ENCODE assay signal across 9 cellular contexts in genomic region chr7:126803060-126803665, GRCh38.
DNase-seq lines count a peak whose midpoint lies in the region; ATAC-seq and TF ChIP-seq lines count a peak whose summit lies in the region.
"Had no signal": no experiment of that assay in that cellular context is flagged by ENCODE, and none has a peak within 500 bp of the region (broad histone marks: within the 10 kb centered on the region; RNA-seq: fewer than 3 reads in every experiment).

No MANE protein-coding gene starts in this region.

- no peaks in the 10 kb centered on the region for H3K9me3 ChIP-seq in uterus

- no peaks in the 10 kb centered on the region for H3K9me3 Mint-ChIP-seq in activated CD4-positive, alpha-beta T cell treated with anti-CD3 and anti-CD28 coated beads, Interleukin-2, amount 10 ng/mL, durations not matched to agents 7 days and 5 days
- H3K9me3 Mint-ChIP-seq: central memory CD8-positive, alpha-beta T cell had no signal

- DNase-seq in Daoy (ENCODE audit: low read depth) (peak; percentile 58), NCI-H2196 treated with DMSO at 0.1 percent for 48 hours (lab: John Stamatoyannopoulos, UW; ENCODE audit: unreplicated experiment) (peak; percentile 44), germinal center (ENCODE audit: low spot score) (peak; percentile 34), putamen (ENCODE audit: low spot score) (peak; percentile 49), uterus (no peak)
- peak; percentile 62 for DNase-seq in activated CD4-positive, alpha-beta T cell treated with anti-CD3 and anti-CD28 coated beads, Interleukin-2, amount 10 ng/mL, durations not matched to agents 7 days and 5 days

- no peak for TF ChIP-seq POLR2A in uterus (IDR thresholded peaks at IDR 0.05)

- TF ChIP-seq CTCF in uterus (IDR thresholded peaks at IDR 0.05), result peak in 1 of 4 experiments; percentile 19

- intact Hi-C loops in uterus (cut with DNase I; ENCODE audit: low total_unique reads), result no loop called here

- no peak overlapping the region for H3K27ac ChIP-seq in uterus

- CTCF ChIA-PET in activated CD4-positive, alpha-beta T cell treated with anti-CD3 and anti-CD28 coated beads, Interleukin-2, amount 10 ng/mL, durations not matched to agents 7 days and 5 days (lab: Charles Lee), result no interaction called here

- H3K27ac Mint-ChIP-seq in activated CD4-positive, alpha-beta T cell treated with anti-CD3 and anti-CD28 coated beads, Interleukin-2, amount 10 ng/mL, durations not matched to agents 7 days and 5 days, result no peak overlapping the region

- POLR2A ChIA-PET in activated CD4-positive, alpha-beta T cell treated with anti-CD3 and anti-CD28 coated beads, Interleukin-2, amount 10 ng/mL, durations not matched to agents 7 days and 5 days (lab: Charles Lee), result no interaction called here

- no peak overlapping the region for H3K4me3 Mint-ChIP-seq in activated CD4-positive, alpha-beta T cell treated with anti-CD3 and anti-CD28 coated beads, Interleukin-2, amount 10 ng/mL, durations not matched to agents 7 days and 5 days
- H3K4me3 Mint-ChIP-seq: central memory CD8-positive, alpha-beta T cell had no signal

- no peaks in the 10 kb centered on the region for H3K27me3 ChIP-seq in uterus

- H3K4me1 Mint-ChIP-seq in activated CD4-positive, alpha-beta T cell treated with anti-CD3 and anti-CD28 coated beads, Interleukin-2, amount 10 ng/mL, durations not matched to agents 7 days and 5 days, result no peaks in the 10 kb centered on the region
- H3K4me1 Mint-ChIP-seq: central memory CD8-positive, alpha-beta T cell had no signal

- H3K36me3 ChIP-seq in uterus, result no peaks in the 10 kb centered on the region

- H3K27me3 Mint-ChIP-seq in activated CD4-positive, alpha-beta T cell treated with anti-CD3 and anti-CD28 coated beads, Interleukin-2, amount 10 ng/mL, durations not matched to agents 7 days and 5 days, result no peaks in the 10 kb centered on the region
- H3K27me3 Mint-ChIP-seq: central memory CD8-positive, alpha-beta T cell had no signal

- H3K4me1 ChIP-seq in uterus, result no peaks in the 10 kb centered on the region

- H3K4me3 ChIP-seq in uterus, result no peak overlapping the region

- no peaks in the 10 kb centered on the region for H3K36me3 Mint-ChIP-seq in activated CD4-positive, alpha-beta T cell treated with anti-CD3 and anti-CD28 coated beads, Interleukin-2, amount 10 ng/mL, durations not matched to agents 7 days and 5 days (ENCODE audit: low read depth)

- ATAC-seq in GM19397 (IDR thresholded peaks at IDR 0.05; ENCODE audit: unreplicated experiment) (peak; percentile 88), HG03280 (IDR thresholded peaks at IDR 0.05; ENCODE audit: unreplicated experiment) (peak; percentile 95)

Comparison
In these comparisons a context has a peak if more than half of its experiments do, and no peak if none do; other contexts are left out.
1. DNase-seq: peak in Daoy (single experiment), NCI-H2196 treated with DMSO at 0.1 percent for 48 hours (single experiment), activated CD4-positive, alpha-beta T cell treated with anti-CD3 and anti-CD28 coated beads, Interleukin-2, amount 10 ng/mL, durations not matched to agents 7 days and 5 days (single experiment), germinal center (single experiment) and putamen (single experiment); none in uterus (0 of 2).